Comparison of ENCODE assay signal across 7 cellular contexts in genomic region chr16:72664480-72665408, GRCh38.
DNase-seq lines count a peak whose midpoint lies in the region; ATAC-seq and TF ChIP-seq lines count a peak whose summit lies in the region.

No MANE protein-coding gene starts in this region.

- peaks cover 9% of the 10 kb centered on the region for H3K27me3 Mint-ChIP-seq in T-helper 2 cell treated with Interferon-gamma antibody and Interleukin-4, amounts not matched to agents 5 μg/mL and 100 μg/mL, for 36 hours (ENCODE audit: low read depth)

- H3K4me3 ChIP-seq in astrocyte of the cerebellum (ENCODE audit: low read depth, low read length) (peak overlapping the region; percentile 87), rectal smooth muscle tissue (ENCODE audit: low read length) (peak overlapping the region; percentile 85)

- H3K4me1 ChIP-seq in rectal smooth muscle tissue (ENCODE audit: control insufficient read depth, insufficient read depth, low read length), result peaks cover 4% of the 10 kb centered on the region

- DNase-seq in NCI-H187 treated with DMSO at 0.1 percent for 48 hours (lab: John Stamatoyannopoulos, UW) (peak; percentile 78), astrocyte of the cerebellum (ENCODE audit: low read depth) (peak; percentile 99), hepatic stellate cell (ENCODE audit: low spot score) (peak; percentile 97)
- DNase-seq in T-helper 2 cell treated with Interferon-gamma antibody and Interleukin-4, amounts not matched to agents 5 μg/mL and 100 μg/mL, for 36 hours (ENCODE audit: low spot score), result peak; percentile 94

- no peaks in the 10 kb centered on the region for H3K36me3 Mint-ChIP-seq in T-helper 2 cell treated with Interferon-gamma antibody and Interleukin-4, amounts not matched to agents 5 μg/mL and 100 μg/mL, for 36 hours (ENCODE audit: low read depth)

- in situ Hi-C loops in astrocyte of the cerebellum (cut with HindIII; ENCODE audit: low sequenced_read_pairs), result no loop called here

- H3K36me3 ChIP-seq in rectal smooth muscle tissue (ENCODE audit: control insufficient read depth, insufficient read depth, low read length), result no peaks in the 10 kb centered on the region

- H3K9me3 Mint-ChIP-seq in T-helper 2 cell treated with Interferon-gamma antibody and Interleukin-4, amounts not matched to agents 5 μg/mL and 100 μg/mL, for 36 hours, result peaks cover 11% of the 10 kb centered on the region

- ATAC-seq in GM18505 (IDR thresholded peaks at IDR 0.05; ENCODE audit: unreplicated experiment), result peak; percentile 100
- peak; percentile 99 for ATAC-seq in HG02970 (IDR thresholded peaks at IDR 0.05; ENCODE audit: low FRiP score, unreplicated experiment)

- peak overlapping the region; percentile 99 for H3K27ac Mint-ChIP-seq in T-helper 2 cell treated with Interferon-gamma antibody and Interleukin-4, amounts not matched to agents 5 μg/mL and 100 μg/mL, for 36 hours

- peaks cover 21% of the 10 kb centered on the region for H3K4me1 Mint-ChIP-seq in T-helper 2 cell treated with Interferon-gamma antibody and Interleukin-4, amounts not matched to agents 5 μg/mL and 100 μg/mL, for 36 hours (ENCODE audit: low read depth)

- peak overlapping the region; percentile 100 for H3K4me3 Mint-ChIP-seq in T-helper 2 cell treated with Interferon-gamma antibody and Interleukin-4, amounts not matched to agents 5 μg/mL and 100 μg/mL, for 36 hours

- H3K27ac ChIP-seq in rectal smooth muscle tissue (ENCODE audit: low read depth, low read length), result no peak overlapping the region

- peak; percentile 62 for TF ChIP-seq POLR2A in GM18505 (IDR thresholded peaks at IDR 0.05; ENCODE audit: borderline replicate concordance, extremely low read depth, insufficient read depth, insufficient read length)

- TF ChIP-seq CTCF in astrocyte of the cerebellum (IDR thresholded peaks at IDR 0.05; ENCODE audit: low read depth, low read length, missing control alignments), result peak; percentile 12

- peak overlapping the region; percentile 13 for H3K9ac ChIP-seq in rectal smooth muscle tissue (ENCODE audit: low read length)

- H3K27me3 ChIP-seq in rectal smooth muscle tissue (ENCODE audit: control insufficient read depth, insufficient read depth, low read length), result no peaks in the 10 kb centered on the region
